8 cellular contexts compared by ENCODE assay signal in genomic region chr2:189783927-189784867, GRCh38. TPM values are rescaled to one million over a fixed set of nuclear protein-coding genes. Genes with fewer than 3 reads are reported as not detected.
A peak's percentile ranks its signal among the peaks of the same experiment; 100 is the strongest.
DNase-seq lines count a peak whose midpoint lies in the region; ATAC-seq and TF ChIP-seq lines count a peak whose summit lies in the region.

Gene ORMDL1 (minus strand): TSS chr2:189784339. CDS start chr2:189782595, 1,744 bp downstream.
Gene PMS1 (plus strand): TSS chr2:189784450. CDS start chr2:189791810, 7,360 bp downstream.

- no peaks in the 10 kb centered on the region for H3K9me2 ChIP-seq in OCI-LY1 (ENCODE audit: low read depth, low read length)

- H3K9ac ChIP-seq in OCI-LY1 (ENCODE audit: low read length), result peak within 1 kb of the TSS; percentile 91

- in situ Hi-C loops in endometrial microvascular endothelial cells (cut with HindIII; ENCODE audit: inconsistent ontology term, low pct_unique_long_range_greater_than_20kb, low sequenced_read_pairs), result no loop called here

- H3K9me3 ChIP-seq in OCI-LY1 (ENCODE audit: low read length) (no peaks in the 10 kb centered on the region), mesodermal cell (ENCODE audit: control insufficient read depth, low read length) (no peaks in the 10 kb centered on the region)

- peak within 1 kb of the TSS; percentile 79 for H3K4me3 ChIP-seq in OCI-LY1 (ENCODE audit: low read depth, low read length, poor library complexity, severe bottlenecking)
- peak within 1 kb of the TSS; percentile 68 for H3K4me3 ChIP-seq in mesodermal cell (ENCODE audit: extremely low read depth, insufficient read depth, low read length, poor library complexity, severe bottlenecking)

- H3K27me3 ChIP-seq in OCI-LY1 (ENCODE audit: insufficient read depth, low read length), result no peaks in the 10 kb centered on the region

- no peaks in the 10 kb centered on the region for H4K20me1 ChIP-seq in OCI-LY1 (ENCODE audit: insufficient read depth, low read length)

- H3K36me3 ChIP-seq in OCI-LY1 (ENCODE audit: insufficient read depth, low read length) (peaks cover 59% of the 10 kb centered on the region), mesodermal cell (ENCODE audit: control insufficient read depth, insufficient read depth, low read length) (peaks cover 48% of the 10 kb centered on the region)

- ATAC-seq in GM21526 (IDR thresholded peaks at IDR 0.05; ENCODE audit: low FRiP score, unreplicated experiment), result peak; percentile 95

- peak within 1 kb of the TSS; percentile 73 for H3K27ac ChIP-seq in OCI-LY1 (ENCODE audit: low read depth, low read length, poor library complexity, severe bottlenecking)
- H3K27ac ChIP-seq in mesodermal cell (ENCODE audit: low read depth, low read length, severe bottlenecking), result peak within 1 kb of the TSS; percentile 96

- H3K4me2 ChIP-seq in OCI-LY1 (ENCODE audit: low read length), result peak within 1 kb of the TSS; percentile 96

- peaks cover 68% of the 10 kb centered on the region for H3K79me2 ChIP-seq in OCI-LY1 (ENCODE audit: insufficient read depth, low read length)

- DNase-seq in DMS 273 (lab: John Stamatoyannopoulos, UW; ENCODE audit: unreplicated experiment), result peak; percentile 98
- DNase-seq in HuH-7 (ENCODE audit: low spot score), result peak; percentile 96
- peak; percentile 93 for DNase-seq in activated CD8-positive, alpha-beta memory T cell treated with anti-CD3 and anti-CD28 coated beads, Interleukin-2, amount 50 U/mL, for 4 hours
- peak; percentile 84 for DNase-seq in stimulated activated CD8-positive, alpha-beta memory T cell treated with anti-CD3 and anti-CD28 coated beads, Interleukin-15, amount 100 ng/mL, for 24 hours (ENCODE audit: low read depth)

- H3K4me1 ChIP-seq in OCI-LY1 (ENCODE audit: insufficient read depth, low read length, severe bottlenecking), result peaks cover 31% of the 10 kb centered on the region
- H3K4me1 ChIP-seq in mesodermal cell (ENCODE audit: control insufficient read depth, insufficient read depth, low read length, poor library complexity, severe bottlenecking), result no peaks in the 10 kb centered on the region

- WGBS in mesodermal cell (ENCODE audit: insufficient coverage in 2 of 2), 2 experiments, result 0% methylated on average over 50 to 64 of the region's 96 CpGs

- TF ChIP-seq CTCF in OCI-LY1 (IDR thresholded peaks at IDR 0.05; ENCODE audit: low read length), result no peak

- H3F3A ChIP-seq in OCI-LY1 (ENCODE audit: insufficient read depth, low read length), result no peaks in the 10 kb centered on the region

- no peak within 1 kb of the TSS for H2AFZ ChIP-seq in OCI-LY1 (ENCODE audit: low read length)

RNA-seq across cellular contexts. Expression of gene ORMDL1, which starts in this region (rescaled TPM):
- 54.8 TPM for total RNA-seq in endometrial microvascular endothelial cells (ENCODE audit: inconsistent ontology term)
- polyA plus RNA-seq in mesodermal cell (2013, experiment 1 of 2), result 68.2 TPM
- 66.0 TPM for polyA plus RNA-seq in mesodermal cell (2013, experiment 2 of 2)

RNA-seq across cellular contexts. Expression of gene PMS1, which starts in this region (rescaled TPM):
- 13.4 TPM for total RNA-seq in endometrial microvascular endothelial cells (ENCODE audit: inconsistent ontology term)
- polyA plus RNA-seq in mesodermal cell (2013, experiment 1 of 2), result 20.8 TPM
- 25.9 TPM for polyA plus RNA-seq in mesodermal cell (2013, experiment 2 of 2)

Comparison
In these comparisons a context has a peak if more than half of its experiments do, and no peak if none do; other contexts are left out.
1. Peak in every context shown above with its lines: DNase-seq, ATAC-seq, H3K4me3 ChIP-seq and H3K27ac ChIP-seq.